Comparison of ENCODE assay signal across 1 cellular context in genomic region chr17:39153541-39154111, GRCh38.
TF ChIP-seq lines count a peak whose summit lies in the region.

No MANE protein-coding gene starts in this region.

TF ChIP-seq in K562, 482 proteins besides CTCF, POLR2A, EP300 and RAD21 (continued from another document):
- TF ChIP-seq E2F6 (IDR thresholded peaks at IDR 0.05; ENCODE audit: borderline replicate concordance in 1 of 2, extremely low read depth in 1 of 2, insufficient read depth in 1 of 2, insufficient read length in 1 of 2, low read depth in 1 of 2, low read length in 1 of 2, poor library complexity in 1 of 2, severe bottlenecking in 1 of 2) (no peak), CHCHD3 (CRISPR knock-in tag; IDR thresholded peaks at IDR 0.05) (no peak), HDAC1 (IDR thresholded peaks at IDR 0.05) (peak in 1 of 2 experiments; percentile 94; a peak in 2 of 4 replicates), TEAD1 (CRISPR knock-in tag; IDR thresholded peaks at IDR 0.05) (no peak), TFE3 (CRISPR knock-in tag; IDR thresholded peaks at IDR 0.05) (no peak), AFF4 (CRISPR knock-in tag; IDR thresholded peaks at IDR 0.05) (0 out of 2 replicates have a peak, but pooled peaks have one; percentile 49), ZNF175 (CRISPR knock-in tag; IDR thresholded peaks at IDR 0.05; ENCODE audit: low read depth) (0 out of 2 replicates have a peak, but pooled peaks have one; percentile 47), BRD4 (IDR thresholded peaks at IDR 0.05) (no peak), ZNF395 (CRISPR knock-in tag; IDR thresholded peaks at IDR 0.05) (0 out of 2 replicates have a peak, but pooled peaks have one; percentile 41), SMC3 (conservative IDR thresholded peaks at IDR 0.05; ENCODE audit: insufficient read depth, low read depth, low read length) (no peak), KDM5B (IDR thresholded peaks at IDR 0.05; ENCODE audit: insufficient replicate concordance, low read depth, low read length) (peak; percentile 15), ZBTB40 (IDR thresholded peaks at IDR 0.05) (peak; percentile 85), ZBTB40 (CRISPR knock-in tag; IDR thresholded peaks at IDR 0.05) (no peak), NFIC (IDR thresholded peaks at IDR 0.05) (peak; percentile 74), SIN3B (IDR thresholded peaks at IDR 0.05; ENCODE audit: low read depth) (no peak), NCOA2 (IDR thresholded peaks at IDR 0.05; ENCODE audit: partially characterized antibody in 2 of 2) (no peak), NR3C1 (CRISPR knock-in tag; IDR thresholded peaks at IDR 0.05) (no peak), JUND (IDR thresholded peaks at IDR 0.05; ENCODE audit: borderline replicate concordance, low read depth, low read length) (no peak), JUND (tag; IDR thresholded peaks at IDR 0.05; ENCODE audit: borderline replicate concordance, low read depth, low read length) (no peak), PTBP1 (IDR thresholded peaks at IDR 0.05; ENCODE audit: low read depth, low read length) (no peak), LEF1 (IDR thresholded peaks at IDR 0.05) (no peak), ZNF764 (CRISPR knock-in tag; IDR thresholded peaks at IDR 0.05; ENCODE audit: low read depth) (no peak; the same call in 1 of the 2 replicates)
